ENCODE assay signal across 10 cellular contexts in the genomic region with DNA sequence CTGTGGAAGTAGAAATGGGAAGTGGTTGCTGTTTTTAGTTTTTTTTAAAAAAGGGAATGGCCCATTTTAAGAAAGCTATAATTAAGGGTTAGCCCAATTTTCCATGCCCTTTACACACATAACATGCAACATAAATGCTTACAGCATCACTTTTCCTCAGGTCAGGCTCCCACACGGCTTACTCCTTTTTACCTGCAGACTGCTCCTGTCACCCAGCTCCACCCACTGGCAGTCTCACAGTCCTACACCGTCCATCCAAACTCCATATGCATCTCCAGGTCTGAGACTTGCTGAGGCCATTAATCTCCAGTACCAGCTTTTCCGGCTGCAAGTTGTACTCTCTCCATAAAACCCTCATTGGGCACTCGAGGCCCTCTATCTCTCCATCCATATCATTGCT. TPM values are rescaled to one million over a fixed set of nuclear protein-coding genes. Genes with fewer than 3 reads are reported as not detected.
DNase-seq lines count a peak whose midpoint lies in the region; FAIRE-seq and TF ChIP-seq lines count a peak whose summit lies in the region.
"Had no signal": no experiment of that assay in that cellular context is flagged by ENCODE, and none has a peak within 500 bp of the region (broad histone marks: within the 10 kb centered on the region; RNA-seq: fewer than 3 reads in every experiment).

No MANE protein-coding gene starts in this region.

- no peaks in the 10 kb centered on the region for H3K9me3 Mint-ChIP-seq in activated naive CD4-positive, alpha-beta T cell treated with anti-CD3 and anti-CD28 coated beads, Interleukin-2, amount 10 ng/mL, durations not matched to agents 7 days and 5 days
- H3K9me3 Mint-ChIP-seq: activated T-cell treated with anti-CD3 and anti-CD28 coated beads, Interleukin-2, amount 50 U/mL, for 24 hours had no signal

- H3K27ac ChIP-seq in stomach, result no peak overlapping the region

- H2AFZ ChIP-seq in Loucy (ENCODE audit: low read length), result no peak overlapping the region

- FAIRE-seq in bronchial epithelial cell (lab: Jason Lieb, UNC), result no peak
- no peak for FAIRE-seq in HTR-8/SVneo (lab: Jason Lieb, UNC)
- FAIRE-seq in frontal cortex (lab: Jason Lieb, UNC), result no peak

- H3K36me3 ChIP-seq in Loucy (ENCODE audit: insufficient read depth, low read length) (no peaks in the 10 kb centered on the region), bronchial epithelial cell (ENCODE audit: control insufficient read depth, insufficient read depth, low read length) (no peaks in the 10 kb centered on the region), stomach (no peaks in the 10 kb centered on the region)

- no peak for TF ChIP-seq EP300 in stomach (IDR thresholded peaks at IDR 0.05)

- H3K27me3 ChIP-seq in Loucy (ENCODE audit: insufficient read depth, low read length, poor library complexity, severe bottlenecking), result no peaks in the 10 kb centered on the region
- no peaks in the 10 kb centered on the region for H3K27me3 ChIP-seq in bronchial epithelial cell (ENCODE audit: control insufficient read depth, insufficient read depth, low read length)
- H3K27me3 ChIP-seq in stomach, result no peaks in the 10 kb centered on the region

- DNase-seq in activated naive CD4-positive, alpha-beta T cell treated with anti-CD3 and anti-CD28 coated beads, Interleukin-2, amount 10 ng/mL, durations not matched to agents 7 days and 5 days, result peak; percentile 23
- no peak for DNase-seq in activated naive CD4-positive, alpha-beta T cell (lab: John Stamatoyannopoulos, UW)
- DNase-seq in bronchial epithelial cell (ENCODE audit: low read depth) (peak; percentile 22), stomach (no peak), HTR-8/SVneo (ENCODE audit: insufficient read length, low spot score) (no peak), SHP77 treated with DMSO at 0.1 percent for 48 hours (lab: John Stamatoyannopoulos, UW) (no peak), frontal cortex (ENCODE audit: low spot score in 2 of 2) (no peak)
- DNase-seq: activated T-cell treated with anti-CD3 and anti-CD28 coated beads, Interleukin-2, amount 50 U/mL, for 24 hours had no signal

- no peak for TF ChIP-seq POLR2A in stomach (IDR thresholded peaks at IDR 0.05)

- H3K79me2 ChIP-seq in Loucy (ENCODE audit: insufficient read depth, low read length), result no peaks in the 10 kb centered on the region

- no peaks in the 10 kb centered on the region for H4K20me1 ChIP-seq in Loucy (ENCODE audit: insufficient read depth, low read length, poor library complexity, severe bottlenecking)

- H3K4me3 Mint-ChIP-seq in activated naive CD4-positive, alpha-beta T cell treated with anti-CD3 and anti-CD28 coated beads, Interleukin-2, amount 10 ng/mL, durations not matched to agents 7 days and 5 days, result no peak overlapping the region
- H3K4me3 Mint-ChIP-seq: activated T-cell treated with anti-CD3 and anti-CD28 coated beads, Interleukin-2, amount 50 U/mL, for 24 hours had no signal

- no peaks in the 10 kb centered on the region for H3K4me1 Mint-ChIP-seq in activated naive CD4-positive, alpha-beta T cell treated with anti-CD3 and anti-CD28 coated beads, Interleukin-2, amount 10 ng/mL, durations not matched to agents 7 days and 5 days

- H3K4me3 ChIP-seq in Loucy (ENCODE audit: low read length, poor library complexity, severe bottlenecking), result no peak overlapping the region
- H3K4me3 ChIP-seq in bronchial epithelial cell (ENCODE audit: low read depth, low read length), result no peak overlapping the region
- H3K4me3 ChIP-seq in stomach, result no peak overlapping the region

- H3K4me1 ChIP-seq in Loucy (ENCODE audit: insufficient read depth, low read length, poor library complexity, severe bottlenecking), result peaks cover 7% of the 10 kb centered on the region
- no peaks in the 10 kb centered on the region for H3K4me1 ChIP-seq in stomach

- H3K9me3 ChIP-seq in Loucy (ENCODE audit: insufficient read depth, low read depth, low read length), result no peaks in the 10 kb centered on the region
- no peaks in the 10 kb centered on the region for H3K9me3 ChIP-seq in stomach

- no peak overlapping the region for H3K9ac ChIP-seq in Loucy (ENCODE audit: low read depth, low read length, poor library complexity, severe bottlenecking)

- intact Hi-C loops in stomach (cut with DNase I; ENCODE audit: low total_unique reads), result no loop called here

- H3K9me2 ChIP-seq in Loucy (replicated peaks; ENCODE audit: low read depth, low read length), result no peaks in the 10 kb centered on the region

- TF ChIP-seq CTCF in Loucy (conservative IDR thresholded peaks at IDR 0.05; ENCODE audit: low read length), result peak; percentile 60
- peak; percentile 37 for TF ChIP-seq CTCF in bronchial epithelial cell (IDR thresholded peaks at IDR 0.05; ENCODE audit: insufficient read depth, low read length, severe bottlenecking)
- TF ChIP-seq CTCF in stomach (IDR thresholded peaks at IDR 0.05), result peak in 5 of 7 experiments; percentile 8 to 22 (median 12)

- H3F3A ChIP-seq in Loucy (ENCODE audit: low read depth), result no peaks in the 10 kb centered on the region

- CTCF ChIA-PET in activated naive CD4-positive, alpha-beta T cell treated with anti-CD3 and anti-CD28 coated beads, Interleukin-2, amount 10 ng/mL, durations not matched to agents 7 days and 5 days (lab: Charles Lee), result interaction anchor here (1.0 to 1.6 kb wide), 3 partner anchors 16 to 623 kb away, joined by 3 to 4 read pairs (median 3); no protein-coding TSS in a partner anchor

- H3K27ac Mint-ChIP-seq in activated naive CD4-positive, alpha-beta T cell treated with anti-CD3 and anti-CD28 coated beads, Interleukin-2, amount 10 ng/mL, durations not matched to agents 7 days and 5 days, result no peak overlapping the region
- H3K27ac Mint-ChIP-seq: activated T-cell treated with anti-CD3 and anti-CD28 coated beads, Interleukin-2, amount 50 U/mL, for 24 hours had no signal

- no peaks in the 10 kb centered on the region for H3K36me3 Mint-ChIP-seq in activated naive CD4-positive, alpha-beta T cell treated with anti-CD3 and anti-CD28 coated beads, Interleukin-2, amount 10 ng/mL, durations not matched to agents 7 days and 5 days

- no peak overlapping the region for H3K4me2 ChIP-seq in Loucy (ENCODE audit: low read depth, low read length, poor library complexity, severe bottlenecking)

- WGBS in stomach, 5 donors, result 33 to 51% (median 47%) methylated on average over 4 of the region's 4 CpGs

- H3K27me3 Mint-ChIP-seq in activated naive CD4-positive, alpha-beta T cell treated with anti-CD3 and anti-CD28 coated beads, Interleukin-2, amount 10 ng/mL, durations not matched to agents 7 days and 5 days, result peaks cover 9% of the 10 kb centered on the region
- H3K27me3 Mint-ChIP-seq: activated T-cell treated with anti-CD3 and anti-CD28 coated beads, Interleukin-2, amount 50 U/mL, for 24 hours had no signal

RNA-seq across cellular contexts. Expression of a gene that starts 19.7 kb away (rescaled TPM):
- total RNA-seq in bronchial epithelial cell (not detected in 2 replicates), stomach (not detected), frontal cortex (under 0.01 TPM)
- not detected for polyA plus RNA-seq in stomach
- total RNA-seq: Daoy had no signal

RNA-seq across cellular contexts. Expression of a gene that starts 38.3 kb away (rescaled TPM):
- total RNA-seq in bronchial epithelial cell, result not detected in 2 replicates
- under 1 TPM in 1 of 5 donors, not detected in 4; 0.55 TPM for total RNA-seq in stomach
- not detected for polyA plus RNA-seq in stomach
- total RNA-seq in frontal cortex, result not detected
- total RNA-seq: Daoy had no signal

Comparison
In these comparisons a context has a peak if more than half of its experiments do, and no peak if none do; other contexts are left out.
1. DNase-seq: peak in activated naive CD4-positive, alpha-beta T cell treated with anti-CD3 and anti-CD28 coated beads, Interleukin-2, amount 10 ng/mL, durations not matched to agents 7 days and 5 days (single experiment) and bronchial epithelial cell (single experiment); none in activated naive CD4-positive, alpha-beta T cell (0 of 4), stomach (single experiment), HTR-8/SVneo (single experiment), SHP77 treated with DMSO at 0.1 percent for 48 hours (single experiment) and frontal cortex (0 of 2).
2. Peak in every context shown above with its lines, with median percentiles within 50 percentile points of each other: CTCF ChIP-seq.